In the genomic region with DNA sequence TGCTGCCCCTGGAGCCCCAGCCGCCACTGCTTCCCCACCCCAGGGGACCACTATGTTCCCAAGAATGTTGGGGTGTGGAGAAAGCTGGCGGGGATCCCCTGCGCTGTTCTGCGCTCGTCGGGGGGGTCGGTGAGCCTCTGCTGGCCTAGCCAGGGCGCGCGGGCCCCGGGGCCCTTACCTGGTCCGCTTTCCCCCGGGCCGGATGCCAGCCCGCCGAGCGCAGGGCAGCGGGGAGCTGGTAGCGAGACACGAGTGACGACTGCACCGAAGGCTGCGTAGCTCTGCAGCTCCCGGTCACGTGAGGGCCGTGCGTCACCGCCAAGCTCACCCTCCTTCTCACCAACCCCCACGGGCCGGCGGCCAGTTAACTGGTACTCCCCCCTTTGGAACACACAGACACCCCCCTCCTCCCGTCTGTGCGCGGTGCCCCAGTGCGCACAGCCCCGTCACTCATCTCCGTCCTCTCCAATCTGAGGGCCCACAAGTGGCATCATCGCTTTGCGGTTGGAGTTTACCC, we compare ENCODE assay signal across 8 cellular contexts. TPM values are rescaled to one million over a fixed set of nuclear protein-coding genes. Genes with fewer than 3 reads are reported as not detected.
DNase-seq lines count a peak whose midpoint lies in the region; ATAC-seq and TF ChIP-seq lines count a peak whose summit lies in the region.

A gene (minus strand): TSS at position 254 of the 517 bp plus-strand sequence. CDS start 897 bp downstream, outside the sequence.

- intact Hi-C loops in thyroid gland (cut with DNase I): no loop called here
- intact Hi-C loops in mucosa of descending colon (cut with DNase I, micrococcal nuclease): no loop called here

- no peaks in the 10 kb centered on the region for H3K36me3 ChIP-seq in lung (ENCODE audit: control insufficient read depth in 2 of 2, insufficient read depth in 2 of 2, low read length in 2 of 2)
- H3K36me3 ChIP-seq in thyroid gland: no peaks in the 10 kb centered on the region
- no peaks in the 10 kb centered on the region for H3K36me3 ChIP-seq in mucosa of descending colon (ENCODE audit: low read depth)

- H3K4me1 ChIP-seq in lung (ENCODE audit: control insufficient read depth in 2 of 2, insufficient read depth in 2 of 2, low read length in 2 of 2): no peaks in the 10 kb centered on the region
- no peaks in the 10 kb centered on the region for H3K4me1 ChIP-seq in thyroid gland
- no peaks in the 10 kb centered on the region for H3K4me1 ChIP-seq in mucosa of descending colon (ENCODE audit: low read depth)

- H3K27ac ChIP-seq in lung (ENCODE audit: low read depth in 1 of 2, low read length in 1 of 2) (no peak within 1 kb of the TSS), thyroid gland (no peak within 1 kb of the TSS)

- H3K4me3 Mint-ChIP-seq in natural killer cell treated with Interleukin-12 subunit alpha and Interleukin-12 subunit beta and Interleukin-15 and Interleukin-18, amount 100 ng/mL, for 72 hours: no peak within 1 kb of the TSS

- no peak for TF ChIP-seq CTCF in lung (IDR thresholded peaks at IDR 0.05; ENCODE audit: control extremely low read depth, extremely low read depth)
- TF ChIP-seq CTCF in thyroid gland (IDR thresholded peaks at IDR 0.05): no peak
- TF ChIP-seq CTCF in mucosa of descending colon (IDR thresholded peaks at IDR 0.05): no peak

- peaks cover 0 to 1% of the 10 kb centered on the region in 2 donors for H3K9me3 ChIP-seq in lung (ENCODE audit: control insufficient read depth in 2 of 2, insufficient read depth in 1 of 2, low read length in 1 of 2)
- no peaks in the 10 kb centered on the region for H3K9me3 ChIP-seq in thyroid gland
- H3K9me3 ChIP-seq in mucosa of descending colon: no peaks in the 10 kb centered on the region

- no peaks in the 10 kb centered on the region for H3K9me3 Mint-ChIP-seq in natural killer cell treated with Interleukin-12 subunit alpha and Interleukin-12 subunit beta and Interleukin-15 and Interleukin-18, amount 100 ng/mL, for 72 hours

- no peak for ATAC-seq in lung (ENCODE audit: insufficient read depth, low FRiP score)
- ATAC-seq in mucosa of descending colon: no peak
- no peak for ATAC-seq in natural killer cell treated with Interleukin-12 subunit alpha and Interleukin-12 subunit beta and Interleukin-15 and Interleukin-18, amount 100 ng/mL, for 72 hours

- no peak within 1 kb of the TSS for H3K27ac Mint-ChIP-seq in natural killer cell treated with Interleukin-12 subunit alpha and Interleukin-12 subunit beta and Interleukin-15 and Interleukin-18, amount 100 ng/mL, for 72 hours

- peaks cover 8 to 10% of the 10 kb centered on the region in 2 donors for H3K27me3 Mint-ChIP-seq in natural killer cell treated with Interleukin-12 subunit alpha and Interleukin-12 subunit beta and Interleukin-15 and Interleukin-18, amount 100 ng/mL, for 72 hours

- H3K4me1 Mint-ChIP-seq in natural killer cell treated with Interleukin-12 subunit alpha and Interleukin-12 subunit beta and Interleukin-15 and Interleukin-18, amount 100 ng/mL, for 72 hours (ENCODE audit: low read depth in 2 of 2): no peaks in the 10 kb centered on the region

- peak in 1 of 2 donors; percentile 34 for TF ChIP-seq POLR2A in thyroid gland (IDR thresholded peaks at IDR 0.05)

- H3K27me3 ChIP-seq in lung (ENCODE audit: control insufficient read depth, insufficient read depth): no peaks in the 10 kb centered on the region
- no peaks in the 10 kb centered on the region for H3K27me3 ChIP-seq in thyroid gland

- WGBS in lung, 2 donors: 2 to 31% methylated on average over 21 to 39 of the region's 39 CpGs
- 0 to 4% methylated on average over 3 to 8 of the region's 39 CpGs for WGBS in thyroid gland, 2 donors

- DNase-seq in activated T-cell treated with anti-CD3 and anti-CD28 coated beads for 48 hours (ENCODE audit: low read depth) (peak; percentile 4), activated T-cell treated with anti-CD3 and anti-CD28 coated beads for 4 hours (no peak), NCI-H82 (lab: John Stamatoyannopoulos, UW) (peak; percentile 97), cerebellum (ENCODE audit: low spot score) (peak; percentile 86), lung (ENCODE audit: low spot score) (no peak), thyroid gland (peak; percentile 64 to 79), mucosa of descending colon (no peak)
- DNase-seq in natural killer cell treated with Interleukin-12 subunit alpha and Interleukin-12 subunit beta and Interleukin-15 and Interleukin-18, amount 100 ng/mL, for 72 hours (ENCODE audit: low spot score): no peak

- no peaks in the 10 kb centered on the region for H3K36me3 Mint-ChIP-seq in natural killer cell treated with Interleukin-12 subunit alpha and Interleukin-12 subunit beta and Interleukin-15 and Interleukin-18, amount 100 ng/mL, for 72 hours

- H3K4me3 ChIP-seq in lung (peak within 1 kb of the TSS; percentile 33), thyroid gland (replicated peaks in 1 of 3) (peak within 1 kb of the TSS in 2 of 3 donors; percentile 6 to 9), mucosa of descending colon (no peak within 1 kb of the TSS)

RNA-seq across cellular contexts. Expression of the gene that starts here (rescaled TPM):
- total RNA-seq in cerebellum: 67.0 TPM
- total RNA-seq in lung: 1 to 10 TPM in 1 of 2 donors, under 1 TPM in 1; 0.89 to 2.1 TPM
- 1 to 10 TPM; 1.3 to 1.9 TPM for polyA plus RNA-seq in lung
- 10 to 100 TPM; 10.5 to 41.5 (median 25.8) TPM for total RNA-seq in thyroid gland
- total RNA-seq in mucosa of descending colon: 1 to 10 TPM in 1 of 3 donors, under 1 TPM in 1, not detected in 1; 0.87 to 7.3 TPM
- not detected for total RNA-seq in natural killer cell treated with Interleukin-12 subunit alpha and Interleukin-12 subunit beta and Interleukin-15 and Interleukin-18, amount 100 ng/mL, for 72 hours

Comparison
In these comparisons a context has a peak if more than half of its experiments do, and no peak if none do; other contexts are left out.
1. DNase-seq: peak in activated T-cell treated with anti-CD3 and anti-CD28 coated beads for 48 hours (single experiment), NCI-H82 (single experiment), cerebellum (single experiment) and thyroid gland (2 of 2); none in activated T-cell treated with anti-CD3 and anti-CD28 coated beads for 4 hours (single experiment), lung (single experiment), mucosa of descending colon (0 of 3) and natural killer cell treated with Interleukin-12 subunit alpha and Interleukin-12 subunit beta and Interleukin-15 and Interleukin-18, amount 100 ng/mL, for 72 hours (single experiment).